ENCODE assay signal across 13 cellular contexts in the genomic region with DNA sequence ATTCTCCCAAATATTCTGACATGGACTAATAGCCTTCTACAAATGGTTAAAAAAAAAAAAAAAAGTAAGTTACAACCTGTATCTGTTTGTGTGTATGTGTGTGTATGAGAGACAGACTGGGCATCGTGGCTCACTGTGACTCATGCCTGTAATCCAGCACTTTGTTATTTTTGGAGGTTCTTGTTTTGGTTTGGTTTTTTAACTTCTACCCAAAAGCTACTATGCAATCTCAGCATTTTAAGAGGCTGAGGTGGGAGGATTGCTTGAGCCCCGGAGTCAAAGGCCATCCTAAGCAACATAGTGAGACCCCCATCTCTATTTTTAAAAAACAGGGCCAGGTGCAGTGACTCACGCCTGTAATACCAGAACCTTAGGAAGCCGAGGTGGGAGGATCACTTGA. TPM values are rescaled to one million over a fixed set of nuclear protein-coding genes. Genes with fewer than 3 reads are reported as not detected.
DNase-seq lines count a peak whose midpoint lies in the region; ATAC-seq and TF ChIP-seq lines count a peak whose summit lies in the region.
"Had no signal": no experiment of that assay in that cellular context is flagged by ENCODE, and none has a peak within 500 bp of the region (broad histone marks: within the 10 kb centered on the region; RNA-seq: fewer than 3 reads in every experiment).

No MANE protein-coding gene starts in this region.

- H3K27me3 ChIP-seq in hepatocyte: no peaks in the 10 kb centered on the region
- H3K27me3 ChIP-seq in SK-N-SH (ENCODE audit: insufficient read depth): no peaks in the 10 kb centered on the region

- H3K4me2 ChIP-seq in hepatocyte (no peak overlapping the region), SK-N-SH (no peak overlapping the region)

- peak; percentile 41 for DNase-seq in AG10803 (ENCODE audit: low read depth)
- peak; percentile 23 for DNase-seq in SW480 (ENCODE audit: low spot score)
- DNase-seq in fibroblast of villous mesenchyme (ENCODE audit: low read depth): peak; percentile 19
- no peak for DNase-seq in hepatocyte (ENCODE audit: low spot score)
- no peak for DNase-seq in SK-N-SH
- DNase-seq: activated T-cell treated with anti-CD3 and anti-CD28 coated beads, Interleukin-2, amount 50 U/mL, for 1 hour; cerebellar nuclear complex; DMS153; stimulated activated CD8-positive, alpha-beta memory T cell treated with anti-CD3 and anti-CD28 coated beads, Interleukin-4, amount 100 ng/mL, for 48 hours had no signal

- no peak overlapping the region for H3K27ac ChIP-seq in hepatocyte
- H3K27ac ChIP-seq in SK-N-SH (ENCODE audit: low read depth in 2 of 2, low read length in 1 of 2): no peak overlapping the region

- H2AFZ ChIP-seq in hepatocyte: no peak overlapping the region
- H2AFZ ChIP-seq in SK-N-SH (ENCODE audit: low read depth): no peak overlapping the region

- H3K9me3 ChIP-seq in hepatocyte (ENCODE audit: low read depth) (no peaks in the 10 kb centered on the region), SK-N-SH (no peaks in the 10 kb centered on the region)

- H3K9me2 ChIP-seq in hepatocyte (replicated peaks; ENCODE audit: insufficient read depth) (no peaks in the 10 kb centered on the region), SK-N-SH (no peaks in the 10 kb centered on the region)

- WGBS in hepatocyte (ENCODE audit: low lambda C conversion rate, missing lambda C conversion rate): 68% methylated on average over 4 of the region's 4 CpGs
- WGBS in SK-N-SH (ENCODE audit: low lambda C conversion rate): 22% methylated on average over 4 of the region's 4 CpGs

- no peak for TF ChIP-seq EP300 in SK-N-SH (IDR thresholded peaks at IDR 0.05; ENCODE audit: borderline replicate concordance in 1 of 2, low read depth in 1 of 2, low read length in 1 of 2)

- ATAC-seq in GM18868 (IDR thresholded peaks at IDR 0.05; ENCODE audit: unreplicated experiment): peak; percentile 51
- no peak for ATAC-seq in GM19035 (IDR thresholded peaks at IDR 0.05; ENCODE audit: unreplicated experiment)
- ATAC-seq in HG02571 (IDR thresholded peaks at IDR 0.05; ENCODE audit: unreplicated experiment): no peak

- H3K9ac ChIP-seq in SK-N-SH: no peak overlapping the region

- H3K4me3 ChIP-seq in AG10803 (ENCODE audit: low read length) (no peak overlapping the region), fibroblast of villous mesenchyme (ENCODE audit: low read depth, low read length) (no peak overlapping the region), hepatocyte (no peak overlapping the region), SK-N-SH (ENCODE audit: low read depth in 2 of 2, low read length in 1 of 2) (no peak overlapping the region)
- H3K4me3 ChIP-seq: skin epidermis had no signal

- POLR2A ChIA-PET in SK-N-SH (lab: Yijun Ruan, JAX): no interaction called here

- H3K4me1 ChIP-seq in hepatocyte (ENCODE audit: insufficient read depth) (no peaks in the 10 kb centered on the region), SK-N-SH (ENCODE audit: control insufficient read depth in 1 of 2, insufficient read depth in 2 of 2, low read depth in 1 of 2, low read length in 1 of 2) (no peaks in the 10 kb centered on the region)

- CTCF ChIA-PET in SK-N-SH (lab: Yijun Ruan, JAX): no interaction called here

- no peaks in the 10 kb centered on the region for H3K36me3 ChIP-seq in hepatocyte (replicated peaks; ENCODE audit: insufficient read depth, low read depth)
- H3K36me3 ChIP-seq in SK-N-SH (replicated peaks in 1 of 2; ENCODE audit: control insufficient read depth in 1 of 2, insufficient read depth in 2 of 2, low read length in 1 of 2): no peaks in the 10 kb centered on the region

- no peak for TF ChIP-seq RAD21 in SK-N-SH (IDR thresholded peaks at IDR 0.05; ENCODE audit: low read length)

- H3K79me2 ChIP-seq in hepatocyte (no peaks in the 10 kb centered on the region), SK-N-SH (ENCODE audit: insufficient read depth) (no peaks in the 10 kb centered on the region)

- H4K20me1 ChIP-seq in hepatocyte (ENCODE audit: insufficient read depth, poor library complexity, severe bottlenecking) (no peaks in the 10 kb centered on the region), SK-N-SH (ENCODE audit: insufficient read depth) (no peaks in the 10 kb centered on the region)

- TF ChIP-seq CTCF in AG10803 (conservative IDR thresholded peaks at IDR 0.05; ENCODE audit: low read length) (no peak), fibroblast of villous mesenchyme (IDR thresholded peaks at IDR 0.05; ENCODE audit: insufficient read depth, low read depth, low read length) (no peak), hepatocyte (IDR thresholded peaks at IDR 0.05; ENCODE audit: poor library complexity) (no peak), SK-N-SH (IDR thresholded peaks at IDR 0.05) (no peak)

- no peaks in the 10 kb centered on the region for H3F3A ChIP-seq in SK-N-SH (replicated peaks; ENCODE audit: insufficient read depth)

TF ChIP-seq in SK-N-SH, 30 proteins besides CTCF, POLR2A, EP300 and RAD21:
- TF ChIP-seq, protein P1, sequence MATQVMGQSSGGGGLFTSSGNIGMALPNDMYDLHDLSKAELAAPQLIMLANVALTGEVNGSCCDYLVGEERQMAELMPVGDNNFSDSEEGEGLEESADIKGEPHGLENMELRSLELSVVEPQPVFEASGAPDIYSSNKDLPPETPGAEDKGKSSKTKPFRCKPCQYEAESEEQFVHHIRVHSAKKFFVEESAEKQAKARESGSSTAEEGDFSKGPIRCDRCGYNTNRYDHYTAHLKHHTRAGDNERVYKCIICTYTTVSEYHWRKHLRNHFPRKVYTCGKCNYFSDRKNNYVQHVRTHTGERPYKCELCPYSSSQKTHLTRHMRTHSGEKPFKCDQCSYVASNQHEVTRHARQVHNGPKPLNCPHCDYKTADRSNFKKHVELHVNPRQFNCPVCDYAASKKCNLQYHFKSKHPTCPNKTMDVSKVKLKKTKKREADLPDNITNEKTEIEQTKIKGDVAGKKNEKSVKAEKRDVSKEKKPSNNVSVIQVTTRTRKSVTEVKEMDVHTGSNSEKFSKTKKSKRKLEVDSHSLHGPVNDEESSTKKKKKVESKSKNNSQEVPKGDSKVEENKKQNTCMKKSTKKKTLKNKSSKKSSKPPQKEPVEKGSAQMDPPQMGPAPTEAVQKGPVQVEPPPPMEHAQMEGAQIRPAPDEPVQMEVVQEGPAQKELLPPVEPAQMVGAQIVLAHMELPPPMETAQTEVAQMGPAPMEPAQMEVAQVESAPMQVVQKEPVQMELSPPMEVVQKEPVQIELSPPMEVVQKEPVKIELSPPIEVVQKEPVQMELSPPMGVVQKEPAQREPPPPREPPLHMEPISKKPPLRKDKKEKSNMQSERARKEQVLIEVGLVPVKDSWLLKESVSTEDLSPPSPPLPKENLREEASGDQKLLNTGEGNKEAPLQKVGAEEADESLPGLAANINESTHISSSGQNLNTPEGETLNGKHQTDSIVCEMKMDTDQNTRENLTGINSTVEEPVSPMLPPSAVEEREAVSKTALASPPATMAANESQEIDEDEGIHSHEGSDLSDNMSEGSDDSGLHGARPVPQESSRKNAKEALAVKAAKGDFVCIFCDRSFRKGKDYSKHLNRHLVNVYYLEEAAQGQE (IDR thresholded peaks at IDR 0.05; ENCODE audit: low read depth, low read length): no peak
- TF ChIP-seq SMC3 (IDR thresholded peaks at IDR 0.05; ENCODE audit: low read depth, low read length) (no peak), NRF1 (IDR thresholded peaks at IDR 0.05; ENCODE audit: low read depth, low read length) (no peak), RFX5 (IDR thresholded peaks at IDR 0.05; ENCODE audit: low read length) (no peak), MXI1 (IDR thresholded peaks at IDR 0.05; ENCODE audit: low read depth, low read length) (no peak), ELF1 (IDR thresholded peaks at IDR 0.05) (no peak)
- TF ChIP-seq, protein P2, sequence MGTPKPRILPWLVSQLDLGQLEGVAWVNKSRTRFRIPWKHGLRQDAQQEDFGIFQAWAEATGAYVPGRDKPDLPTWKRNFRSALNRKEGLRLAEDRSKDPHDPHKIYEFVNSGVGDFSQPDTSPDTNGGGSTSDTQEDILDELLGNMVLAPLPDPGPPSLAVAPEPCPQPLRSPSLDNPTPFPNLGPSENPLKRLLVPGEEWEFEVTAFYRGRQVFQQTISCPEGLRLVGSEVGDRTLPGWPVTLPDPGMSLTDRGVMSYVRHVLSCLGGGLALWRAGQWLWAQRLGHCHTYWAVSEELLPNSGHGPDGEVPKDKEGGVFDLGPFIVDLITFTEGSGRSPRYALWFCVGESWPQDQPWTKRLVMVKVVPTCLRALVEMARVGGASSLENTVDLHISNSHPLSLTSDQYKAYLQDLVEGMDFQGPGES (IDR thresholded peaks at IDR 0.05; ENCODE audit: low read depth, low read length): no peak

RNA-seq across cellular contexts. Expression of a gene that starts 17.6 kb away (rescaled TPM):
- total RNA-seq in fibroblast of villous mesenchyme (not detected in 2 replicates), hepatocyte (9.4 and 9.5 TPM in 2 replicates)
- polyA plus RNA-seq in hepatocyte (1.7 and 2.1 TPM in 2 replicates), SK-N-SH (2012; rRNA removed) (not detected in 2 replicates)
- polyA plus RNA-seq in SK-N-SH (2012; cell fraction: cytosol; rRNA removed): not detected in 2 replicates
- polyA plus RNA-seq in SK-N-SH (2012; cell fraction: nucleus; rRNA removed): 0.11 TPM in 1 of 2 replicates, not detected in the other

RNA-seq across cellular contexts. Expression of a gene that starts 32.3 kb away (rescaled TPM):
- total RNA-seq in fibroblast of villous mesenchyme (not detected in 2 replicates), hepatocyte (0.84 and 1.7 TPM in 2 replicates)
- polyA plus RNA-seq in hepatocyte (0.52 and 0.92 TPM in 2 replicates), SK-N-SH (2012; rRNA removed) (0.12 and 0.18 TPM in 2 replicates)
- 0.01 TPM in 2 replicates for polyA plus RNA-seq in SK-N-SH (2012; cell fraction: cytosol; rRNA removed)
- polyA plus RNA-seq in SK-N-SH (2012; cell fraction: nucleus; rRNA removed): 0.07 and 0.19 TPM in 2 replicates

Comparison
In these comparisons a context has a peak if more than half of its experiments do, and no peak if none do; other contexts are left out.
1. DNase-seq: peak in AG10803 (single experiment), SW480 (single experiment) and fibroblast of villous mesenchyme (single experiment); none in hepatocyte (single experiment) and SK-N-SH (single experiment).
2. RNA of a gene that starts 17.6 kb away (total RNA-seq): 9.4 to 9.5 TPM in hepatocyte; not detected in fibroblast of villous mesenchyme; every median in the first group is over 10 times any median in the second.